In genomic region chr6:7150381-7151064, GRCh38 we compare ENCODE assay signal across 13 cellular contexts. TPM values are rescaled to one million over a fixed set of nuclear protein-coding genes. Genes with fewer than 3 reads are reported as not detected.
DNase-seq lines count a peak whose midpoint lies in the region; ATAC-seq, FAIRE-seq and TF ChIP-seq lines count a peak whose summit lies in the region.
"Had no signal": no experiment of that assay in that cellular context is flagged by ENCODE, and none has a peak within 500 bp of the region (broad histone marks: within the 10 kb centered on the region; RNA-seq: fewer than 3 reads in every experiment).

No MANE protein-coding gene starts in this region.

- no peaks in the 10 kb centered on the region for H3K9me3 ChIP-seq in CD8-positive, alpha-beta memory T cell (ENCODE audit: low read length)
- H3K9me3 ChIP-seq in HepG2 (ENCODE audit: low read length): no peaks in the 10 kb centered on the region

- TF ChIP-seq CTCF in HepG2 (CRISPR knock-in tag; IDR thresholded peaks at IDR 0.05): no peak

- H3K36me3 Mint-ChIP-seq in CD8-positive, alpha-beta memory T cell: peaks cover 0 to 5% (median 3%) of the 10 kb centered on the region in 3 donors

- no peak for TF ChIP-seq POLR2A in HepG2 (IDR thresholded peaks at IDR 0.05; ENCODE audit: insufficient read depth in 1 of 2, low read depth in 2 of 2, low read length in 2 of 2)

- DNase-seq in CD8-positive, alpha-beta memory T cell: no peak
- DNase-seq in NCI-H1092 (lab: John Stamatoyannopoulos, UW) (peak; percentile 60), SHP77 treated with DMSO at 0.1 percent for 48 hours (lab: John Stamatoyannopoulos, UW) (peak; percentile 86), HepG2 (ENCODE audit: low spot score) (no peak), KBM-7 (no peak)
- DNase-seq: activated CD4-positive, alpha-beta T cell treated with anti-CD3 and anti-CD28 coated beads, Interleukin-2, amount 50 U/mL, for 4 hours; activated naive CD8-positive, alpha-beta T cell treated with anti-CD3 and anti-CD28 coated beads, Interleukin-2, amount 10 ng/mL, durations not matched to agents 7 days and 5 days; dorsolateral prefrontal cortex; NCI-H1930 had no signal

- in situ Hi-C loops in HepG2 (cut with HindIII; ENCODE audit: extremely low pct_ligation_motif_present, low pct_unique_long_range_greater_than_20kb) (no loop called here), KBM-7 (cut with MboI; ENCODE audit: low pct_unique_long_range_greater_than_20kb, low sequenced_read_pairs) (no loop called here)

- H4K20me1 ChIP-seq in HepG2 (ENCODE audit: insufficient read depth, low read length): peaks cover 25% of the 10 kb centered on the region

- peak overlapping the region; percentile 5 for H3K27ac ChIP-seq in CD8-positive, alpha-beta memory T cell (ENCODE audit: low read depth, low read length)
- H3K27ac ChIP-seq in HepG2 (ENCODE audit: extremely low read length, insufficient read depth, low read length): peak overlapping the region; percentile 31
- H3K27ac ChIP-seq: dorsolateral prefrontal cortex had no signal

- no peak overlapping the region for H3K9ac ChIP-seq in HepG2 (ENCODE audit: insufficient read depth, low read depth, low read length)

- H3K79me2 ChIP-seq in HepG2 (ENCODE audit: insufficient read depth, low read length): peaks cover 100% of the 10 kb centered on the region

- TF ChIP-seq RAD21 in HepG2 (CRISPR knock-in tag; IDR thresholded peaks at IDR 0.05): no peak

- WGBS in HepG2 (ENCODE audit: low lambda C conversion rate): 94% methylated on average over 14 of the region's 14 CpGs

- no peak overlapping the region for H3K4me3 ChIP-seq in CD8-positive, alpha-beta memory T cell (ENCODE audit: low read length)
- H3K4me3 ChIP-seq in HepG2 (replicated peaks in 1 of 3; ENCODE audit: insufficient read depth in 1 of 3, low read depth in 2 of 3, low read length in 3 of 3): no peak overlapping the region
- H3K4me3 ChIP-seq: dorsolateral prefrontal cortex, lung had no signal

- H3K4me1 ChIP-seq in CD8-positive, alpha-beta memory T cell (ENCODE audit: insufficient read depth, low read length): peaks cover 62% of the 10 kb centered on the region
- peaks cover 98% of the 10 kb centered on the region for H3K4me1 ChIP-seq in HepG2 (ENCODE audit: insufficient read depth, low read length)

- POLR2A ChIA-PET in CD8-positive, alpha-beta memory T cell (lab: Charles Lee): no interaction called here
- POLR2A ChIA-PET in HepG2 (lab: Yijun Ruan, JAX): interaction anchor here (1.3 to 2.0 kb wide), 2 partner anchors 8 to 10 kb away, joined by 3 to 5 read pairs; no protein-coding TSS in a partner anchor

- ATAC-seq in HepG2 (no peak), GM21423 (IDR thresholded peaks at IDR 0.05; ENCODE audit: unreplicated experiment) (no peak), HG02588 (IDR thresholded peaks at IDR 0.05; ENCODE audit: unreplicated experiment) (no peak), GM21447 (IDR thresholded peaks at IDR 0.05; ENCODE audit: unreplicated experiment) (no peak)

- H3K4me1 Mint-ChIP-seq in CD8-positive, alpha-beta memory T cell: peaks cover 72 to 92% (median 91%) of the 10 kb centered on the region in 3 donors

- CTCF ChIA-PET in CD8-positive, alpha-beta memory T cell (lab: Charles Lee): no interaction called here
- CTCF ChIA-PET in HepG2 (lab: Yijun Ruan, JAX; ENCODE audit: low intra/inter-chr PET ratio, low total read pairs): no interaction called here

- no peaks in the 10 kb centered on the region for H3K36me3 ChIP-seq in CD8-positive, alpha-beta memory T cell (ENCODE audit: insufficient read depth, low read length)
- H3K36me3 ChIP-seq in HepG2 (replicated peaks in 1 of 2; ENCODE audit: control insufficient read depth in 1 of 2, insufficient read depth in 2 of 2, low read length in 2 of 2): peaks cover 3% of the 10 kb centered on the region in 2 experiments; a peak in 4 of 5 replicates

- no peak for TF ChIP-seq EP300 in HepG2 (IDR thresholded peaks at IDR 0.05; ENCODE audit: low read depth in 2 of 2, low read length in 2 of 2)
- no peak for TF ChIP-seq EP300 in HepG2 (CRISPR knock-in tag; IDR thresholded peaks at IDR 0.05; ENCODE audit: borderline replicate concordance)

- FAIRE-seq in HepG2 (lab: Jason Lieb, UNC): no peak

- no peaks in the 10 kb centered on the region for H3K27me3 ChIP-seq in CD8-positive, alpha-beta memory T cell (ENCODE audit: insufficient read depth, low read length, poor library complexity, severe bottlenecking)
- no peaks in the 10 kb centered on the region for H3K27me3 ChIP-seq in HepG2 (ENCODE audit: control insufficient read depth in 1 of 2, insufficient read depth in 2 of 2, low read length in 2 of 2)

- BruUV-seq in HepG2 (replicated peaks; lab: Mats Ljungman, UMichigan): no TSS peak

- no peaks in the 10 kb centered on the region for H3K27me3 Mint-ChIP-seq in CD8-positive, alpha-beta memory T cell
- H3K27me3 Mint-ChIP-seq: activated naive CD8-positive, alpha-beta T cell treated with anti-CD3 and anti-CD28 coated beads, Interleukin-2, amount 10 ng/mL, durations not matched to agents 7 days and 5 days had no signal

- peak overlapping the region in 2 of 8 donors; percentile 2 to 87 for H3K27ac Mint-ChIP-seq in CD8-positive, alpha-beta memory T cell

- H3K4me2 ChIP-seq in HepG2 (ENCODE audit: low read depth, low read length): no peak overlapping the region

- no peaks in the 10 kb centered on the region for H3K9me3 Mint-ChIP-seq in CD8-positive, alpha-beta memory T cell
- H3K9me3 Mint-ChIP-seq: activated naive CD8-positive, alpha-beta T cell treated with anti-CD3 and anti-CD28 coated beads, Interleukin-2, amount 10 ng/mL, durations not matched to agents 7 days and 5 days had no signal

- intact Hi-C loops in HepG2 (cut with micrococcal nuclease; ENCODE audit: unreplicated experiment): loop anchor here (1.0 kb wide), 1 partner anchor 10 kb away; no protein-coding TSS in a partner anchor

- no peak overlapping the region for H2AFZ ChIP-seq in HepG2 (ENCODE audit: low read length)

- no peak overlapping the region for H3K4me3 Mint-ChIP-seq in CD8-positive, alpha-beta memory T cell
- H3K4me3 Mint-ChIP-seq: activated naive CD8-positive, alpha-beta T cell treated with anti-CD3 and anti-CD28 coated beads, Interleukin-2, amount 10 ng/mL, durations not matched to agents 7 days and 5 days had no signal

TF ChIP-seq in HepG2, 621 proteins besides CTCF, POLR2A, EP300 and RAD21 (continues in another document):
- TF ChIP-seq ZNF614 (CRISPR knock-in tag; IDR thresholded peaks at IDR 0.05; ENCODE audit: borderline replicate concordance): no peak
- no peak for TF ChIP-seq ZNF556 (CRISPR knock-in tag; IDR thresholded peaks at IDR 0.05; ENCODE audit: borderline replicate concordance)
- TF ChIP-seq ZNF550 (CRISPR knock-in tag; IDR thresholded peaks at IDR 0.05; ENCODE audit: borderline replicate concordance): no peak
- TF ChIP-seq DR1 (CRISPR knock-in tag; IDR thresholded peaks at IDR 0.05): no peak
- TF ChIP-seq ZBTB4 (CRISPR knock-in tag; IDR thresholded peaks at IDR 0.05; ENCODE audit: borderline replicate concordance): 0 out of 2 replicates have a peak, but pooled peaks have one; percentile 9
- 0 out of 2 replicates have a peak, but pooled peaks have one; percentile 19 for TF ChIP-seq ZNF768 (CRISPR knock-in tag; IDR thresholded peaks at IDR 0.05)
- no peak for TF ChIP-seq MLLT10 (CRISPR knock-in tag; IDR thresholded peaks at IDR 0.05)

RNA-seq across cellular contexts. Expression of gene RREB1, which starts 42.8 kb away (rescaled TPM):
- 10 to 100 TPM; 17.7 to 18.7 TPM for total RNA-seq in CD8-positive, alpha-beta memory T cell
- 8.5 TPM for polyA plus RNA-seq in CD8-positive, alpha-beta memory T cell
- 23.2 and 23.4 TPM in 2 replicates for total RNA-seq in HepG2 (2016; rRNA removed; fragmentation: Illumina TruSeq; extraction: Trizol)
- 62.4 and 75.9 TPM in 2 replicates for total RNA-seq in HepG2 (2016; cell fraction: cytosol; rRNA removed; fragmentation: Illumina TruSeq; extraction: Trizol; ENCODE audit: low read depth)
- 21.2 and 23.3 TPM in 2 replicates for total RNA-seq in HepG2 (2016; cell fraction: insoluble cytoplasmic fraction; rRNA removed; fragmentation: Illumina TruSeq; extraction: Trizol)
- 33.9 and 40.6 TPM in 2 replicates for total RNA-seq in HepG2 (2016; cell fraction: membrane; rRNA removed; fragmentation: Illumina TruSeq; extraction: Trizol)
- 50.2 and 60.1 TPM in 2 replicates for total RNA-seq in HepG2 (2016; cell fraction: nucleus; rRNA removed; fragmentation: Illumina TruSeq; extraction: Trizol)
- polyA plus RNA-seq in HepG2 (2011; rRNA removed): 6.1 and 6.2 TPM in 2 replicates
- polyA plus RNA-seq in HepG2 (2011; cell fraction: cytosol; rRNA removed): 3.7 and 4.4 TPM in 2 replicates
- polyA plus RNA-seq in HepG2 (2011; cell fraction: nucleus; rRNA removed): 24.2 and 27.1 TPM in 2 replicates
- polyA plus RNA-seq in HepG2 (2012): 19.5 and 19.9 TPM in 2 replicates
- polyA plus RNA-seq in HepG2 (2016; cell fraction: cytosol; fragmentation: Illumina TruSeq; extraction: Trizol; ENCODE audit: low read depth): 0.71 and 1.1 TPM in 2 replicates
- polyA plus RNA-seq in HepG2 (2016; cell fraction: insoluble cytoplasmic fraction; fragmentation: Illumina TruSeq; extraction: Trizol; ENCODE audit: low read depth): 12.3 and 15.5 TPM in 2 replicates
- 1.6 and 2.2 TPM in 2 replicates for polyA plus RNA-seq in HepG2 (2016; cell fraction: membrane; fragmentation: Illumina TruSeq; extraction: Trizol; ENCODE audit: low read depth)
- polyA plus RNA-seq in HepG2 (2016; cell fraction: nucleus; fragmentation: Illumina TruSeq; extraction: Trizol; ENCODE audit: insufficient read depth, low read depth): 45.7 and 47.4 TPM in 2 replicates
- polyA minus RNA-seq in HepG2 (2011; rRNA and poly(A)+ RNA removed; ENCODE audit: low replicate concordance): 33.6 and 65.0 TPM in 2 replicates
- 27.1 and 37.4 TPM in 2 replicates for polyA minus RNA-seq in HepG2 (2011; cell fraction: cytosol; rRNA and poly(A)+ RNA removed)
- polyA minus RNA-seq in HepG2 (2011; cell fraction: nucleus; rRNA and poly(A)+ RNA removed): 65.6 and 67.6 TPM in 2 replicates

Comparison
In these comparisons a context has a peak if more than half of its experiments do, and no peak if none do; other contexts are left out.
1. DNase-seq: peak in NCI-H1092 (single experiment) and SHP77 treated with DMSO at 0.1 percent for 48 hours (single experiment); none in CD8-positive, alpha-beta memory T cell (0 of 5), HepG2 (single experiment) and KBM-7 (single experiment).